ENCODE assay signal across 1 cellular context in genomic region chr12:109539508-109539907, GRCh38.
TF ChIP-seq lines count a peak whose summit lies in the region.

No MANE protein-coding gene starts in this region.

TF ChIP-seq in SK-N-SH treated with all-trans-retinoic acid at 6 μM for 48 hours, 23 proteins besides CTCF, POLR2A, EP300 and RAD21:
- no peak for TF ChIP-seq TOX (CRISPR knock-in tag; IDR thresholded peaks at IDR 0.05; ENCODE audit: borderline replicate concordance)
- TF ChIP-seq RARB (CRISPR knock-in tag; IDR thresholded peaks at IDR 0.05) = no peak
- no peak for TF ChIP-seq OSR1 (CRISPR knock-in tag; IDR thresholded peaks at IDR 0.05)
- TF ChIP-seq ARNTL (CRISPR knock-in tag; IDR thresholded peaks at IDR 0.05; ENCODE audit: borderline replicate concordance, low read depth) = no peak
- TF ChIP-seq BACH2 (CRISPR knock-in tag; IDR thresholded peaks at IDR 0.05; ENCODE audit: borderline replicate concordance) = no peak
- no peak for TF ChIP-seq ISL1 (CRISPR knock-in tag; IDR thresholded peaks at IDR 0.05)
- TF ChIP-seq PATZ1 (CRISPR knock-in tag; IDR thresholded peaks at IDR 0.05; ENCODE audit: borderline replicate concordance) = no peak
- TF ChIP-seq PPARA (CRISPR knock-in tag; IDR thresholded peaks at IDR 0.05; ENCODE audit: borderline replicate concordance) = no peak
- TF ChIP-seq GLIS3 (CRISPR knock-in tag; IDR thresholded peaks at IDR 0.05) = no peak
- no peak for TF ChIP-seq ZNF8 (CRISPR knock-in tag; IDR thresholded peaks at IDR 0.05)
